ENCODE assay signal across 8 cellular contexts in the genomic region with DNA sequence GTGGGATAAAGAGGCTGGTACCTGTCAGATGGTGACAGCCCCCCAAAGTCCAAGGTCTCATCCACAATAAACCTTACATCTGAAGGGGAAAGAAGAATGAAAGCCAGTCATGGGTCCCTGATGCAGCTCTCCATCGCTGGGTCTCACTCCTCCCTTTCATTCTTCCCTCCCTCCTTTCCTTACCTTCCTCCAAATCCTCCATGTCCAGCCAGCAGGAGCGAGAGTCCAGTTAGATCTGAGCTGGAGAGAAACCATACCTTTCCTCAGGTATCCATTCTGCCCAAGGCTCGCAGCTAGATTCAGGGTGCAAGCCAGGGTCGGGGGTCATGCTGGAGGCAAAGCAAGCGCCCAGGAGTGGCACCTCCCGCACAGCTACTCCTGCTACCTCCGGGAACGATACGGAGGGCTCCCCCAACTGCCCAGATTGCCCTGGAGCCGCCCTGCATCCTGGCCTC. TPM values are rescaled to one million over a fixed set of nuclear protein-coding genes. Genes with fewer than 3 reads are reported as not detected.
DNase-seq lines count a peak whose midpoint lies in the region; ATAC-seq, FAIRE-seq and TF ChIP-seq lines count a peak whose summit lies in the region.

No MANE protein-coding gene starts in this region.

- ATAC-seq in A549 (peak in 1 of 2 experiments; percentile 77; a peak in 4 of 6 replicates), GM18873 (IDR thresholded peaks at IDR 0.05; ENCODE audit: low FRiP score, unreplicated experiment) (no peak)

- 8% methylated on average over 5 of the region's 10 CpGs for WGBS in A549 (ENCODE audit: missing lambda C conversion rate)

- FAIRE-seq in A549 (lab: Jason Lieb, UNC) (no peak), bronchial epithelial cell (lab: Jason Lieb, UNC) (no peak)

- DNase-seq in A549 (ENCODE audit: low read depth in 1 of 2, low spot score in 1 of 2) (peak in 1 of 2 experiments; percentile 19), HL-60 (ENCODE audit: low read depth in 1 of 2, low spot score in 1 of 2) (no peak), bronchial epithelial cell (ENCODE audit: low read depth) (no peak), NCI-H748 treated with DMSO at 0.1 percent for 48 hours (lab: John Stamatoyannopoulos, UW) (no peak), EL (no peak)
- no peak for DNase-seq in stimulated activated CD4-positive, alpha-beta T cell treated with anti-CD3 and anti-CD28 coated beads, Interleukin-4, amount 100 ng/mL, for 24 hours

- H3K27me3 ChIP-seq in HL-60 (ENCODE audit: insufficient read depth, poor library complexity, severe bottlenecking) (no peaks in the 10 kb centered on the region), bronchial epithelial cell (ENCODE audit: control insufficient read depth, insufficient read depth, low read length) (no peaks in the 10 kb centered on the region), mucosa of rectum (ENCODE audit: control insufficient read depth in 2 of 2, insufficient read depth in 2 of 2, low read length in 2 of 2) (no peaks in the 10 kb centered on the region)

- peak overlapping the region; percentile 73 for H3K4me2 ChIP-seq in A549

- H3K4me3 ChIP-seq in A549 (peak overlapping the region; percentile 86), HL-60 (replicated peaks; ENCODE audit: insufficient read depth, low read length) (peak overlapping the region; percentile 84), bronchial epithelial cell (ENCODE audit: low read depth, low read length) (peak overlapping the region; percentile 67), mucosa of rectum (ENCODE audit: low read length in 2 of 2) (peak overlapping the region; percentile 85 to 90)

- TF ChIP-seq RAD21 in A549 (conservative IDR thresholded peaks at IDR 0.05 in 1 of 2, IDR thresholded peaks at IDR 0.05 in 1 of 2), result no peak

- TF ChIP-seq CTCF in A549 (IDR thresholded peaks at IDR 0.05) (no peak), HL-60 (IDR thresholded peaks at IDR 0.05; ENCODE audit: insufficient read depth, low read length) (no peak), bronchial epithelial cell (IDR thresholded peaks at IDR 0.05; ENCODE audit: insufficient read depth, low read length, severe bottlenecking) (no peak)

- H3K4me1 ChIP-seq in A549 (peaks cover 18% of the 10 kb centered on the region), mucosa of rectum (ENCODE audit: control insufficient read depth in 2 of 2, insufficient read depth in 2 of 2, low read length in 2 of 2) (peaks cover 20 to 22% of the 10 kb centered on the region in 2 donors)

- H3K36me3 ChIP-seq in bronchial epithelial cell (ENCODE audit: control insufficient read depth, insufficient read depth, low read length) (peaks cover 1% of the 10 kb centered on the region), mucosa of rectum (ENCODE audit: control insufficient read depth in 2 of 2, insufficient read depth in 2 of 2, low read length in 2 of 2) (no peaks in the 10 kb centered on the region)

- no peak for TF ChIP-seq EP300 in A549 (IDR thresholded peaks at IDR 0.05)

- H3K9ac ChIP-seq in mucosa of rectum (ENCODE audit: low read depth in 1 of 2, low read length in 2 of 2), result peak overlapping the region; percentile 52 to 82

- peak overlapping the region; percentile 85 to 98 for H3K27ac ChIP-seq in A549
- H3K27ac ChIP-seq in HL-60 (replicated peaks), result peak overlapping the region; percentile 82
- peak overlapping the region in 1 of 2 donors; percentile 82 for H3K27ac ChIP-seq in mucosa of rectum (ENCODE audit: low read depth in 2 of 2, low read length in 2 of 2)

- CTCF ChIA-PET in A549 (lab: Yijun Ruan, JAX), result interaction anchor here (1.0 to 2.3 kb wide), 4 partner anchors 15 to 116 kb away, joined by 3 to 18 read pairs (median 6); a partner anchor contains a TSS

- H3K9me3 ChIP-seq in A549, result no peaks in the 10 kb centered on the region
- H3K9me3 ChIP-seq in mucosa of rectum (ENCODE audit: control insufficient read depth in 2 of 2, low read length in 2 of 2), result no peaks in the 10 kb centered on the region

- no peak for TF ChIP-seq POLR2A in A549 (IDR thresholded peaks at IDR 0.05; ENCODE audit: low read length)

- POLR2A ChIA-PET in A549 (lab: Yijun Ruan, JAX), result interaction anchor here (1.0 to 1.6 kb wide), 5 partner anchors 9 to 399 kb away, joined by 3 to 8 read pairs (median 3); a partner anchor contains a TSS

TF ChIP-seq in A549, 52 proteins besides CTCF, POLR2A, EP300 and RAD21:
- TF ChIP-seq ZSCAN20 (CRISPR knock-in tag; IDR thresholded peaks at IDR 0.05) (no peak), CHD2 (IDR thresholded peaks at IDR 0.05; ENCODE audit: low read length, partially characterized antibody) (no peak), JUNB (IDR thresholded peaks at IDR 0.05) (no peak), ZNF302 (CRISPR knock-in tag; IDR thresholded peaks at IDR 0.05) (no peak), CEBPB (IDR thresholded peaks at IDR 0.05) (no peak), ESRRA (IDR thresholded peaks at IDR 0.05; ENCODE audit: borderline replicate concordance, low read length) (no peak), SMC3 (IDR thresholded peaks at IDR 0.05) (no peak), MAFK (IDR thresholded peaks at IDR 0.05; ENCODE audit: partially characterized antibody) (no peak), CBX8 (IDR thresholded peaks at IDR 0.05) (no peak), FOSL2 (IDR thresholded peaks at IDR 0.05) (no peak), FOSL2 (CRISPR knock-in tag; IDR thresholded peaks at IDR 0.05) (no peak), GATA3 (IDR thresholded peaks at IDR 0.05; ENCODE audit: borderline replicate concordance) (no peak), RCOR1 (IDR thresholded peaks at IDR 0.05; ENCODE audit: low read depth, low read length) (no peak), POLR2AphosphoS2 (conservative IDR thresholded peaks at IDR 0.05; ENCODE audit: low read length) (no peak), BHLHE40 (IDR thresholded peaks at IDR 0.05; ENCODE audit: low read depth, low read length) (no peak), CHD4 (IDR thresholded peaks at IDR 0.05; ENCODE audit: borderline replicate concordance) (no peak)
- TF ChIP-seq, protein P1, sequence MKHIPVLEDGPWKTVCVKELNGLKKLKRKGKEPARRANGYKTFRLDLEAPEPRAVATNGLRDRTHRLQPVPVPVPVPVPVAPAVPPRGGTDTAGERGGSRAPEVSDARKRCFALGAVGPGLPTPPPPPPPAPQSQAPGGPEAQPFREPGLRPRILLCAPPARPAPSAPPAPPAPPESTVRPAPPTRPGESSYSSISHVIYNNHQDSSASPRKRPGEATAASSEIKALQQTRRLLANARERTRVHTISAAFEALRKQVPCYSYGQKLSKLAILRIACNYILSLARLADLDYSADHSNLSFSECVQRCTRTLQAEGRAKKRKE (CRISPR knock-in tag; IDR thresholded peaks at IDR 0.05; ENCODE audit: low read depth), result no peak
- TF ChIP-seq, protein P2, sequence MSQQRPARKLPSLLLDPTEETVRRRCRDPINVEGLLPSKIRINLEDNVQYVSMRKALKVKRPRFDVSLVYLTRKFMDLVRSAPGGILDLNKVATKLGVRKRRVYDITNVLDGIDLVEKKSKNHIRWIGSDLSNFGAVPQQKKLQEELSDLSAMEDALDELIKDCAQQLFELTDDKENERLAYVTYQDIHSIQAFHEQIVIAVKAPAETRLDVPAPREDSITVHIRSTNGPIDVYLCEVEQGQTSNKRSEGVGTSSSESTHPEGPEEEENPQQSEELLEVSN (IDR thresholded peaks at IDR 0.05; ENCODE audit: borderline replicate concordance, low read depth), result no peak
- TF ChIP-seq, protein P3, sequence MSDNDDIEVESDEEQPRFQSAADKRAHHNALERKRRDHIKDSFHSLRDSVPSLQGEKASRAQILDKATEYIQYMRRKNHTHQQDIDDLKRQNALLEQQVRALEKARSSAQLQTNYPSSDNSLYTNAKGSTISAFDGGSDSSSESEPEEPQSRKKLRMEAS (IDR thresholded peaks at IDR 0.05), result no peak

RNA-seq across cellular contexts. Expression of a gene that starts 0.4 kb away (rescaled TPM):
- 13.7 and 15.3 TPM in 2 replicates for polyA plus RNA-seq in A549 (2011; rRNA removed)
- 19.3 and 19.8 TPM in 2 replicates for polyA plus RNA-seq in A549 (2012; cell fraction: cytosol; rRNA removed)
- polyA plus RNA-seq in A549 (2012; cell fraction: nucleus; rRNA removed), result 83.6 and 88.8 TPM in 2 replicates
- polyA plus RNA-seq in A549 (2017; fragmentation: RNase III; extraction: RNeasy Plus Mini Kit Qiagen cat#74134 plus additional on column Dnase treatment), result 20.0 to 23.2 TPM (median 21.5 TPM) in 3 replicates
- polyA minus RNA-seq in A549 (2011; rRNA and poly(A)+ RNA removed), result 9.2 and 11.5 TPM in 2 replicates
- total RNA-seq in bronchial epithelial cell, result 1.1 and 1.8 TPM in 2 replicates

RNA-seq across cellular contexts. Expression of a gene that starts 24.3 kb away (rescaled TPM):
- not detected in 2 replicates for polyA plus RNA-seq in A549 (2011; rRNA removed)
- 0.06 TPM in 1 of 2 replicates, not detected in the other for polyA plus RNA-seq in A549 (2012; cell fraction: cytosol; rRNA removed)
- polyA plus RNA-seq in A549 (2012; cell fraction: nucleus; rRNA removed), result 0.04 TPM in 1 of 2 replicates, not detected in the other
- polyA plus RNA-seq in A549 (2017; fragmentation: RNase III; extraction: RNeasy Plus Mini Kit Qiagen cat#74134 plus additional on column Dnase treatment), result not detected in 3 replicates
- not detected in 2 replicates for polyA minus RNA-seq in A549 (2011; rRNA and poly(A)+ RNA removed)
- total RNA-seq in bronchial epithelial cell, result 0.26 TPM in 1 of 2 replicates, not detected in the other

RNA-seq across cellular contexts. Expression of a gene that starts 33.2 kb away (rescaled TPM):
- polyA plus RNA-seq in A549 (2011; rRNA removed) (2.5 and 4.9 TPM in 2 replicates), A549 (2017; fragmentation: RNase III; extraction: RNeasy Plus Mini Kit Qiagen cat#74134 plus additional on column Dnase treatment) (5.6 to 5.9 TPM (median 5.6 TPM) in 3 replicates)
- polyA plus RNA-seq in A549 (2012; cell fraction: cytosol; rRNA removed), result 4.5 and 5.7 TPM in 2 replicates
- 15.7 and 19.5 TPM in 2 replicates for polyA plus RNA-seq in A549 (2012; cell fraction: nucleus; rRNA removed)
- 14.1 and 15.4 TPM in 2 replicates for polyA minus RNA-seq in A549 (2011; rRNA and poly(A)+ RNA removed)
- 9.2 and 30.6 TPM in 2 replicates for total RNA-seq in bronchial epithelial cell
